ENCODE assay signal across 9 cellular contexts in the genomic region with DNA sequence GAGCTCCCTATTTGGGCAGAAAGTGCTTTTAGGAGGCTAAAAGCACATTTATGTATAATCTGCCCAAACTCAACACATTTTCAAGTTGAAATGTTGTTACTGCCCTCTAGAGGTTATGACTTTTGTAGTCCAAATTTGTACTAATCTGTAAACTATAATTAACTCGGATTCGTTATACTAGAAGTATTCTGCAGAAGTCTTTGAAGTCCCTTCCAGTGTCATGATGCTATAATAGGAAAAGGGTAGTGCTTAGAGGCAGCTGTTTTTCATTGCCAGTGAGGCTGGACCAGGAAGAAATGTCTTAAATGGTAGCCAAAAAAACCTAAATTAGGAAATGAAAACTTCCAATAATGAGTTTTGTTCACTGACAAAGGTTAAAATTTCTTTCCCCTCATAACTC. TPM values are rescaled to one million over a fixed set of nuclear protein-coding genes. Genes with fewer than 3 reads are reported as not detected.
A peak's percentile ranks its signal among the peaks of the same experiment; 100 is the strongest.
DNase-seq lines count a peak whose midpoint lies in the region; ATAC-seq and TF ChIP-seq lines count a peak whose summit lies in the region.
"Had no signal": no experiment of that assay in that cellular context is flagged by ENCODE, and none has a peak within 500 bp of the region (broad histone marks: within the 10 kb centered on the region; RNA-seq: fewer than 3 reads in every experiment).

No MANE protein-coding gene starts in this region.

- H3K23ac ChIP-seq in H9 (ENCODE audit: insufficient read length, low read depth, low read length), result no peak overlapping the region

- H3K9me3 ChIP-seq in H9 (ENCODE audit: control insufficient read depth, low read depth, low read length) (no peaks in the 10 kb centered on the region), gastroesophageal sphincter (no peaks in the 10 kb centered on the region)
- H3K9me3 ChIP-seq: neutrophil had no signal

- no peaks in the 10 kb centered on the region for H3K4me1 Mint-ChIP-seq in H9

- no peak overlapping the region for H3T11ph ChIP-seq in H9 (ENCODE audit: low read length)

- no peak overlapping the region for H3K4ac ChIP-seq in H9 (ENCODE audit: low read depth, low read length)

- H4K5ac ChIP-seq in H9 (ENCODE audit: insufficient read length, low read depth, low read length), result no peak overlapping the region

- no peak for TF ChIP-seq POLR2A in gastroesophageal sphincter (IDR thresholded peaks at IDR 0.05)

- no peak overlapping the region for H2AK5ac ChIP-seq in H9 (ENCODE audit: insufficient read length, low read length)

- H3K4me2 ChIP-seq in H9 (ENCODE audit: insufficient read depth, insufficient read length, low read length), result no peak overlapping the region

- TF ChIP-seq CTCF in H9 (conservative IDR thresholded peaks at IDR 0.05), result peak; percentile 50
- peak in 3 of 4 experiments; percentile 46 to 59 (median 54) for TF ChIP-seq CTCF in gastroesophageal sphincter (IDR thresholded peaks at IDR 0.05)

- H3K27ac ChIP-seq in H9 (ENCODE audit: insufficient read length, low read depth, low read length) (no peak overlapping the region), gastroesophageal sphincter (peak overlapping the region in 3 of 4 donors; percentile 41 to 52 (median 49))
- H3K27ac ChIP-seq: neutrophil had no signal

- no peak overlapping the region for H2AFZ ChIP-seq in H9 (ENCODE audit: low read length)

- no peaks in the 10 kb centered on the region for H3K4me1 ChIP-seq in H9 (ENCODE audit: insufficient read depth, low read length)
- peaks cover 0 to 47% (median 0%) of the 10 kb centered on the region in 3 donors for H3K4me1 ChIP-seq in gastroesophageal sphincter

- H3K9me3 Mint-ChIP-seq in H9, result no peaks in the 10 kb centered on the region

- peak; percentile 39 for ATAC-seq in gastroesophageal sphincter
- ATAC-seq in GM21737 (IDR thresholded peaks at IDR 0.05; ENCODE audit: unreplicated experiment), result no peak
- ATAC-seq in GM18519 (IDR thresholded peaks at IDR 0.05; ENCODE audit: low FRiP score, unreplicated experiment), result no peak

- no peak overlapping the region for H2BK15ac ChIP-seq in H9 (ENCODE audit: low read depth, low read length)

- H3K79me2 ChIP-seq in H9 (ENCODE audit: insufficient read depth, low read length), result no peaks in the 10 kb centered on the region

- no peaks in the 10 kb centered on the region for H3K27me3 Mint-ChIP-seq in H9 (ENCODE audit: low read depth)

- in situ Hi-C loops in SK-MEL-5 (cut with HindIII; ENCODE audit: low pct_unique_long_range_greater_than_20kb, low sequenced_read_pairs), result no loop called here

- H3K23me2 ChIP-seq in H9 (ENCODE audit: insufficient read length, low read depth, low read length, poor library complexity, severe bottlenecking), result no peaks in the 10 kb centered on the region

- no peak overlapping the region for H2BK5ac ChIP-seq in H9 (ENCODE audit: insufficient read length, low read length)

- no peak overlapping the region for H2BK120ac ChIP-seq in H9 (ENCODE audit: low read depth, low read length, poor library complexity, severe bottlenecking)

- no peak overlapping the region for H3K4me3 ChIP-seq in gastroesophageal sphincter

- no peak overlapping the region for H3K9ac ChIP-seq in H9 (ENCODE audit: extremely low read depth, insufficient read length, low read length)

- H3K27me3 ChIP-seq in H9 (ENCODE audit: insufficient read depth, low read length), result no peaks in the 10 kb centered on the region
- no peaks in the 10 kb centered on the region for H3K27me3 ChIP-seq in gastroesophageal sphincter
- H3K27me3 ChIP-seq: neutrophil had no signal

- no peak overlapping the region for H4K91ac ChIP-seq in H9 (ENCODE audit: insufficient read length, low read depth, low read length)

- DNase-seq in H9 (no peak), SK-MEL-5 (ENCODE audit: low read depth, low spot score) (peak; percentile 36), stromal cell of bone marrow (ENCODE audit: low read depth) (peak; percentile 20), T-helper 9 cell (no peak)
- DNase-seq in stimulated activated CD4-positive, alpha-beta T cell treated with anti-CD3 and anti-CD28 coated beads, Interleukin-1b, Interleukin-23, amount 100 ng/mL, for 48 hours, result no peak

- no peak overlapping the region for H3K27ac Mint-ChIP-seq in H9

- TF ChIP-seq EP300 in gastroesophageal sphincter (IDR thresholded peaks at IDR 0.05), result no peak

- H4K8ac ChIP-seq in H9 (replicated peaks; ENCODE audit: insufficient read length, low read depth, low read length), result no peak overlapping the region

- no peak overlapping the region for H3K56ac ChIP-seq in H9 (ENCODE audit: insufficient read length, low read depth, low read length)

- peaks cover 0 to 99% of the 10 kb centered on the region in 2 donors for H3K36me3 ChIP-seq in gastroesophageal sphincter

- H2BK12ac ChIP-seq in H9 (ENCODE audit: insufficient read length, low read depth, low read length), result no peak overlapping the region

- H3K79me1 ChIP-seq in H9 (ENCODE audit: insufficient read depth, low read depth, low read length, poor library complexity, severe bottlenecking), result no peaks in the 10 kb centered on the region

- peaks cover 37 to 89% (median 88%) of the 10 kb centered on the region in 3 experiments for H3K36me3 Mint-ChIP-seq in H9 (ENCODE audit: insufficient read depth in 1 of 3, low read depth in 3 of 3)

- no CpG with 5 or more reads among the region's 2 CpGs for WGBS in H9 (ENCODE audit: extremely low coverage, insufficient read length, low lambda C conversion rate)
- 3 to 13% methylated on average over 2 of the region's 2 CpGs for WGBS in gastroesophageal sphincter (ENCODE audit: low coverage in 1 of 2), 2 donors

- no peaks in the 10 kb centered on the region for H4K20me1 ChIP-seq in H9 (ENCODE audit: control insufficient read depth, insufficient read depth, insufficient read length)

- no peak overlapping the region for H2BK20ac ChIP-seq in H9 (ENCODE audit: low read depth, low read length, poor library complexity, severe bottlenecking)

- H3K4me3 Mint-ChIP-seq in H9, result no peak overlapping the region

- no peak overlapping the region for H3K18ac ChIP-seq in H9 (ENCODE audit: insufficient read length, low read depth, low read length)

- no peak overlapping the region for H3K14ac ChIP-seq in H9 (ENCODE audit: insufficient read depth, low read length)

RNA-seq across cellular contexts. Expression of gene EMILIN3, which starts 44.8 kb away (rescaled TPM):
- total RNA-seq in H9 (2021), result 5.9 and 6.7 TPM in 2 replicates
- 0.16 and 0.24 TPM in 2 replicates for total RNA-seq in SK-MEL-5 (2014; rRNA removed; shearing (Covaris generic))
- 0.09 and 0.10 TPM in 2 replicates for polyA plus RNA-seq in SK-MEL-5 (2015; cell fraction: cytosol; rRNA removed)
- not detected in 2 replicates for polyA plus RNA-seq in SK-MEL-5 (2015; cell fraction: nucleus; rRNA removed)
- 1 to 10 TPM; 1.1 to 3.6 (median 2.9) TPM for total RNA-seq in gastroesophageal sphincter

Comparison
In these comparisons a context has a peak if more than half of its experiments do, and no peak if none do; other contexts are left out.
1. DNase-seq: peak in SK-MEL-5 (single experiment) and stromal cell of bone marrow (single experiment); none in H9 (single experiment), stimulated activated CD4-positive, alpha-beta T cell treated with anti-CD3 and anti-CD28 coated beads, Interleukin-1b, Interleukin-23, amount 100 ng/mL, for 48 hours (single experiment) and T-helper 9 cell (single experiment).